ENCODE assay signal across 1 cellular context in genomic region chr15:73630796-73631471, GRCh38.
TF ChIP-seq lines count a peak whose summit lies in the region.

No MANE protein-coding gene starts in this region.

TF ChIP-seq in H1, 55 proteins besides CTCF, POLR2A, EP300 and RAD21:
- no peak for TF ChIP-seq FOSL1 (IDR thresholded peaks at IDR 0.05; ENCODE audit: insufficient read depth, low read depth, low read length)
- TF ChIP-seq, protein P1, sequence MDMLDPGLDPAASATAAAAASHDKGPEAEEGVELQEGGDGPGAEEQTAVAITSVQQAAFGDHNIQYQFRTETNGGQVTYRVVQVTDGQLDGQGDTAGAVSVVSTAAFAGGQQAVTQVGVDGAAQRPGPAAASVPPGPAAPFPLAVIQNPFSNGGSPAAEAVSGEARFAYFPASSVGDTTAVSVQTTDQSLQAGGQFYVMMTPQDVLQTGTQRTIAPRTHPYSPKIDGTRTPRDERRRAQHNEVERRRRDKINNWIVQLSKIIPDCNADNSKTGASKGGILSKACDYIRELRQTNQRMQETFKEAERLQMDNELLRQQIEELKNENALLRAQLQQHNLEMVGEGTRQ (IDR thresholded peaks at IDR 0.05; ENCODE audit: low read length), result 0 out of 2 replicates have a peak, but pooled peaks have one; percentile 3
TF ChIP-seq in H1: peak in this region for 1.
